1 cellular context compared by ENCODE assay signal in genomic region chr5:73625905-73626811, GRCh38.
TF ChIP-seq lines count a peak whose summit lies in the region.

ARHGEF28 (plus strand) TSS chr5:73626196; CDS start chr5:73684852, 58,656 bp downstream.

TF ChIP-seq in HepG2, 621 proteins besides CTCF, POLR2A, EP300 and RAD21 (continued from another document and continues in another):
- TF ChIP-seq LRRFIP1 (CRISPR knock-in tag; conservative IDR thresholded peaks at IDR 0.05) (no peak), ZNF33B (CRISPR knock-in tag; IDR thresholded peaks at IDR 0.05) (no peak; the same call in 1 of the 2 replicates), ZNF652 (CRISPR knock-in tag; IDR thresholded peaks at IDR 0.05; ENCODE audit: borderline replicate concordance, low read depth) (no peak), ZNF10 (CRISPR knock-in tag; IDR thresholded peaks at IDR 0.05; ENCODE audit: borderline replicate concordance, low read depth) (no peak), ZNF34 (CRISPR knock-in tag; IDR thresholded peaks at IDR 0.05; ENCODE audit: borderline replicate concordance) (no peak), MLLT10 (CRISPR knock-in tag; IDR thresholded peaks at IDR 0.05) (no peak), SMAD3 (CRISPR knock-in tag; IDR thresholded peaks at IDR 0.05) (no peak), ZNF839 (CRISPR knock-in tag; IDR thresholded peaks at IDR 0.05; ENCODE audit: borderline replicate concordance) (0 out of 2 replicates have a peak, but pooled peaks have one; percentile 22), FOXO1 (CRISPR knock-in tag; IDR thresholded peaks at IDR 0.05) (no peak; the same call in 1 of the 2 replicates), ZNF121 (CRISPR knock-in tag; IDR thresholded peaks at IDR 0.05) (peak; percentile 27; the same call in 1 of the 2 replicates), ZBTB8A (CRISPR knock-in tag; IDR thresholded peaks at IDR 0.05; ENCODE audit: borderline replicate concordance, low read depth) (no peak), ATF3 (CRISPR knock-in tag; IDR thresholded peaks at IDR 0.05) (no peak), PHF21A (CRISPR knock-in tag; IDR thresholded peaks at IDR 0.05) (no peak), HES4 (CRISPR knock-in tag; IDR thresholded peaks at IDR 0.05; ENCODE audit: borderline replicate concordance) (no peak), DPF2 (CRISPR knock-in tag; IDR thresholded peaks at IDR 0.05; ENCODE audit: borderline replicate concordance, low read depth) (no peak), SNAPC4 (CRISPR knock-in tag; IDR thresholded peaks at IDR 0.05) (no peak), ZNF784 (CRISPR knock-in tag; IDR thresholded peaks at IDR 0.05; ENCODE audit: borderline replicate concordance) (no peak), KAT7 (CRISPR knock-in tag; IDR thresholded peaks at IDR 0.05; ENCODE audit: borderline replicate concordance) (no peak), JUN (CRISPR knock-in tag; IDR thresholded peaks at IDR 0.05) (no peak), SPEN (CRISPR knock-in tag; IDR thresholded peaks at IDR 0.05; ENCODE audit: low read depth) (no peak), ZFP1 (CRISPR knock-in tag; IDR thresholded peaks at IDR 0.05) (no peak), ZNF790 (CRISPR knock-in tag; IDR thresholded peaks at IDR 0.05; ENCODE audit: borderline replicate concordance) (no peak), ZNF720 (CRISPR knock-in tag; IDR thresholded peaks at IDR 0.05) (no peak), HCFC1 (IDR thresholded peaks at IDR 0.05; ENCODE audit: low read depth, low read length) (no peak), DBP (CRISPR knock-in tag; IDR thresholded peaks at IDR 0.05; ENCODE audit: not compliant biosample characterization) (no peak), GZF1 (CRISPR knock-in tag; IDR thresholded peaks at IDR 0.05) (no peak), TGIF2 (CRISPR knock-in tag; IDR thresholded peaks at IDR 0.05) (no peak), SRSF9 (IDR thresholded peaks at IDR 0.05; ENCODE audit: borderline replicate concordance, insufficient read depth, low read depth, low read length, poor library complexity, severe bottlenecking) (no peak), ZNF329 (CRISPR knock-in tag; IDR thresholded peaks at IDR 0.05; ENCODE audit: low read depth) (no peak), STAT5B (CRISPR knock-in tag; IDR thresholded peaks at IDR 0.05) (no peak), ZNF512 (CRISPR knock-in tag; IDR thresholded peaks at IDR 0.05) (no peak), ZFAT (CRISPR knock-in tag; conservative IDR thresholded peaks at IDR 0.05) (no peak), AKAP8 (CRISPR knock-in tag; IDR thresholded peaks at IDR 0.05) (no peak), ZNF709 (CRISPR knock-in tag; IDR thresholded peaks at IDR 0.05) (peak; percentile 1; the same call in 1 of the 2 replicates), TAF1 (CRISPR knock-in tag; IDR thresholded peaks at IDR 0.05) (peak; percentile 61; the same call in 1 of the 2 replicates), GABPB1 (CRISPR knock-in tag; IDR thresholded peaks at IDR 0.05) (peak; percentile 56; the same call in 1 of the 2 replicates), ZNF737 (CRISPR knock-in tag; IDR thresholded peaks at IDR 0.05; ENCODE audit: borderline replicate concordance) (no peak), ETV5 (CRISPR knock-in tag; IDR thresholded peaks at IDR 0.05; ENCODE audit: borderline replicate concordance) (peak; percentile 53; the same call in 1 of the 2 replicates), ZNF883 (CRISPR knock-in tag; IDR thresholded peaks at IDR 0.05; ENCODE audit: not compliant biosample characterization) (no peak), SP140L (CRISPR knock-in tag; IDR thresholded peaks at IDR 0.05; ENCODE audit: borderline replicate concordance) (no peak), ZHX1 (CRISPR knock-in tag; IDR thresholded peaks at IDR 0.05; ENCODE audit: low read depth) (no peak), NCOR1 (IDR thresholded peaks at IDR 0.05; ENCODE audit: borderline replicate concordance, low read length) (no peak), ZNF766 (CRISPR knock-in tag; IDR thresholded peaks at IDR 0.05; ENCODE audit: borderline replicate concordance) (no peak), ZNF496 (CRISPR knock-in tag; IDR thresholded peaks at IDR 0.05; ENCODE audit: insufficient replicate concordance) (no peak), CENPT (CRISPR knock-in tag; IDR thresholded peaks at IDR 0.05; ENCODE audit: low read depth) (no peak), MTA3 (CRISPR knock-in tag; IDR thresholded peaks at IDR 0.05) (no peak), MAZ (IDR thresholded peaks at IDR 0.05; ENCODE audit: borderline replicate concordance, low read depth, low read length) (no peak), MAZ (CRISPR knock-in tag; IDR thresholded peaks at IDR 0.05; ENCODE audit: low read depth) (peak; percentile 78), ZNF501 (CRISPR knock-in tag; IDR thresholded peaks at IDR 0.05) (no peak), NFKBIZ (CRISPR knock-in tag; IDR thresholded peaks at IDR 0.05) (0 out of 2 replicates have a peak, but pooled peaks have one; percentile 18), ZNF414 (CRISPR knock-in tag; IDR thresholded peaks at IDR 0.05) (no peak), ZNF710 (CRISPR knock-in tag; IDR thresholded peaks at IDR 0.05; ENCODE audit: borderline replicate concordance) (no peak), ZNF772 (CRISPR knock-in tag; IDR thresholded peaks at IDR 0.05) (no peak; the same call in 1 of the 2 replicates), ZNF747 (CRISPR knock-in tag; IDR thresholded peaks at IDR 0.05; ENCODE audit: borderline replicate concordance) (peak; percentile 67; the same call in 1 of the 2 replicates), ZFP62 (CRISPR knock-in tag; IDR thresholded peaks at IDR 0.05) (no peak), ZNF644 (CRISPR knock-in tag; IDR thresholded peaks at IDR 0.05; ENCODE audit: low read depth) (no peak), TBX3 (IDR thresholded peaks at IDR 0.05; ENCODE audit: borderline replicate concordance) (no peak)
